Comparison of ENCODE assay signal across 12 cellular contexts in the genomic region with DNA sequence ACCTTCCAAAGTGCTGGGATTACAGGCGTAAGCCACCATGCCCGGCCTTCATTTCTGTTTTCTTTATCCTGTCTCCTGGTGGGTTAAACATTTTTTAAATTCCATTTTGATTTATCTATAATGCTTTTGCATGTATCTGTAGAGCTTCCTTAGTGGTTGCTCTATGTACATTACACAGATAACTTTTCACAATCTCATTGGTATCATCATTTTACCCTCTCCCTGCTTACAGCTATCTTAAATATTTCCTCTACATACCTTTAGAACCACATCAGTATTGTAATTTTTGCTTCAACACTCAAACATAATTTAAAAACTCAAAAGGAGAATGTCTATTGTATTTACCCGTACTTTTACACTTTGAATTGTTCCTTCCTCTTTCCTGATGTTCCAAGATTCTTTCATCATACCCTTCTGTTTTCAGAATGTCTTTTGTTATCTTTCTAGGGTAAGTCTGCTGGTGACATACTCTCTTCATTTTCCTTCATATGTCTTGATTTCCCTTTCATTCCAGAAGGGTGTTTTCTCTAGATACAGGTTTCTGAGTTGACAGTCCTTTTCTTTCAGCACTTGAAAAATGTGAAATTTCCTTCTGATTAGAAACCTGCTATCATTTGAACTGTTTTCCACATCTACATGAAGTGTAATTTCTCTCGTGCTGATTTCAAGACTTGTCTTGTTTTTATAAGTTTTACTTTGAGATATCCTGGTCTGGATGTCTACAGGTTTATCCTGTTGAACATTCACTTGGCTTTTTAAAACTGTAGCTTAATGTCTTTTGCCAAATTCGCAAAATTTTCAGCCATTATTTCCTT. TPM values are rescaled to one million over a fixed set of nuclear protein-coding genes. Genes with fewer than 3 reads are reported as not detected.
DNase-seq lines count a peak whose midpoint lies in the region; ATAC-seq, FAIRE-seq and TF ChIP-seq lines count a peak whose summit lies in the region.
"Had no signal": no experiment of that assay in that cellular context is flagged by ENCODE, and none has a peak within 500 bp of the region (broad histone marks: within the 10 kb centered on the region; RNA-seq: fewer than 3 reads in every experiment).

No MANE protein-coding gene starts in this region.

- no peak overlapping the region for H4K8ac ChIP-seq in H9 (replicated peaks; ENCODE audit: insufficient read length, low read depth, low read length)

- no peak for DNase-seq in H9
- DNase-seq in astrocyte (ENCODE audit: low read depth) = peak; percentile 54
- DNase-seq in naive B cell = no peak
- no peak for DNase-seq in NCI-H82 treated with DMSO at 0.1 percent for 48 hours (lab: John Stamatoyannopoulos, UW; ENCODE audit: unreplicated experiment)
- DNase-seq: hypothalamus; NCI-H1436; stimulated activated naive CD8-positive, alpha-beta T cell treated with anti-CD3 and anti-CD28 coated beads, Interleukin-15, Interleukin-2, amounts not matched to agents 100 U/mL and 50 U/mL, for 24 hours had no signal

- H3K27ac Mint-ChIP-seq in H9 (peak overlapping the region; percentile 9 to 71 (median 69); a peak in 4 of 7 replicates), astrocyte (ENCODE audit: unreplicated experiment) (peak overlapping the region; percentile 31), naive B cell (peak overlapping the region in 5 of 6 donors; percentile 60 to 76 (median 69))

- peak overlapping the region; percentile 22; the same call in 1 of the 2 replicates for H3K4me2 ChIP-seq in BLaER1
- no peak overlapping the region for H3K4me2 ChIP-seq in H9 (ENCODE audit: insufficient read depth, insufficient read length, low read length)
- H3K4me2 ChIP-seq in astrocyte (ENCODE audit: low read length) = peak overlapping the region; percentile 70

- no peak overlapping the region for H2BK5ac ChIP-seq in H9 (ENCODE audit: insufficient read length, low read length)

- TF ChIP-seq CTCF in H9 (conservative IDR thresholded peaks at IDR 0.05) = no peak
- no peak for TF ChIP-seq CTCF in astrocyte (IDR thresholded peaks at IDR 0.05; ENCODE audit: insufficient read depth, low read depth, low read length)

- no peak overlapping the region for H2BK12ac ChIP-seq in H9 (ENCODE audit: insufficient read length, low read depth, low read length)

- H3K27me3 ChIP-seq in BLaER1 (no peaks in the 10 kb centered on the region), H9 (ENCODE audit: insufficient read depth, low read length) (no peaks in the 10 kb centered on the region), astrocyte (ENCODE audit: insufficient read depth, low read length) (no peaks in the 10 kb centered on the region)

- H3K23me2 ChIP-seq in H9 (ENCODE audit: insufficient read length, low read depth, low read length, poor library complexity, severe bottlenecking) = no peaks in the 10 kb centered on the region

- no peak overlapping the region for H2BK20ac ChIP-seq in H9 (ENCODE audit: low read depth, low read length, poor library complexity, severe bottlenecking)

- H2BK120ac ChIP-seq in H9 (ENCODE audit: low read depth, low read length, poor library complexity, severe bottlenecking) = no peak overlapping the region

- WGBS in H9 (ENCODE audit: extremely low coverage, insufficient read length, low lambda C conversion rate) = no CpG with 5 or more reads among the region's 5 CpGs

- H3K4me1 Mint-ChIP-seq in H9 (peaks cover 26 to 28% of the 10 kb centered on the region in 2 experiments), astrocyte (ENCODE audit: low read depth, unreplicated experiment) (peaks cover 38% of the 10 kb centered on the region), naive B cell (peaks cover 53 to 85% (median 76%) of the 10 kb centered on the region in 3 donors)

- H3K9ac ChIP-seq in BLaER1 = no peak overlapping the region
- H3K9ac ChIP-seq in H9 (ENCODE audit: extremely low read depth, insufficient read length, low read length) = no peak overlapping the region
- peak overlapping the region; percentile 52 for H3K9ac ChIP-seq in astrocyte (ENCODE audit: low read length)

- H2AFZ ChIP-seq in H9 (ENCODE audit: low read length) (no peak overlapping the region), astrocyte (ENCODE audit: low read depth, low read length) (no peak overlapping the region)

- H4K5ac ChIP-seq in H9 (ENCODE audit: insufficient read length, low read depth, low read length) = no peak overlapping the region

- ATAC-seq in naive B cell (ENCODE audit: low read depth in 2 of 2) = no peak
- no peak for ATAC-seq in GM19463 (IDR thresholded peaks at IDR 0.05; ENCODE audit: unreplicated experiment)
- ATAC-seq in GM19328 (IDR thresholded peaks at IDR 0.05; ENCODE audit: unreplicated experiment) = no peak
- ATAC-seq in HG03280 (IDR thresholded peaks at IDR 0.05; ENCODE audit: unreplicated experiment) = no peak
- ATAC-seq: stimulated activated naive CD8-positive, alpha-beta T cell treated with anti-CD3 and anti-CD28 coated beads, Interleukin-15, Interleukin-2, amounts not matched to agents 100 U/mL and 50 U/mL, for 24 hours had no signal

- H3K27me3 Mint-ChIP-seq in H9 (ENCODE audit: low read depth) = no peaks in the 10 kb centered on the region
- no peaks in the 10 kb centered on the region for H3K27me3 Mint-ChIP-seq in astrocyte (ENCODE audit: low read depth, unreplicated experiment)
- H3K27me3 Mint-ChIP-seq in naive B cell = no peaks in the 10 kb centered on the region

- no peak for FAIRE-seq in astrocyte (lab: Jason Lieb, UNC)
- FAIRE-seq: GM12891 had no signal

- no peak overlapping the region for H3K4ac ChIP-seq in H9 (ENCODE audit: low read depth, low read length)

- no peak overlapping the region for H2AK5ac ChIP-seq in H9 (ENCODE audit: insufficient read length, low read length)

- H4K91ac ChIP-seq in H9 (ENCODE audit: insufficient read length, low read depth, low read length) = no peak overlapping the region

- H3K9me3 Mint-ChIP-seq in H9 = no peaks in the 10 kb centered on the region
- H3K9me3 Mint-ChIP-seq in astrocyte (ENCODE audit: unreplicated experiment) = no peaks in the 10 kb centered on the region
- no peaks in the 10 kb centered on the region for H3K9me3 Mint-ChIP-seq in naive B cell

- H3K36me3 Mint-ChIP-seq in H9 (ENCODE audit: insufficient read depth in 1 of 3, low read depth in 3 of 3) (no peaks in the 10 kb centered on the region; a peak in 1 of 7 replicates), astrocyte (ENCODE audit: low read depth, unreplicated experiment) (peaks cover 2% of the 10 kb centered on the region), naive B cell (peaks cover 0 to 8% of the 10 kb centered on the region in 2 donors)

- H3K79me2 ChIP-seq in H9 (ENCODE audit: insufficient read depth, low read length) (peaks cover 17% of the 10 kb centered on the region; the same call in 1 of the 2 replicates), astrocyte (ENCODE audit: insufficient read depth, low read length) (peaks cover 98% of the 10 kb centered on the region)

- H3K18ac ChIP-seq in H9 (ENCODE audit: insufficient read length, low read depth, low read length) = no peak overlapping the region

- no peak overlapping the region for H2BK15ac ChIP-seq in H9 (ENCODE audit: low read depth, low read length)

- no peak overlapping the region for H3K27ac ChIP-seq in BLaER1
- H3K27ac ChIP-seq in H9 (ENCODE audit: insufficient read length, low read depth, low read length) = no peak overlapping the region
- H3K27ac ChIP-seq in astrocyte (ENCODE audit: low read depth, low read length) = peak overlapping the region; percentile 49

- H3K4me3 Mint-ChIP-seq in H9 (no peak overlapping the region), astrocyte (ENCODE audit: unreplicated experiment) (no peak overlapping the region), naive B cell (peak overlapping the region in 4 of 8 donors; percentile 2 to 47 (median 20))

- H3K4me3 ChIP-seq in BLaER1 (no peak overlapping the region), astrocyte (ENCODE audit: insufficient read depth, low read depth, low read length) (no peak overlapping the region)

- H3K79me1 ChIP-seq in H9 (ENCODE audit: insufficient read depth, low read depth, low read length, poor library complexity, severe bottlenecking) = no peaks in the 10 kb centered on the region

- H3K9me3 ChIP-seq in BLaER1 (no peaks in the 10 kb centered on the region), H9 (ENCODE audit: control insufficient read depth, low read depth, low read length) (no peaks in the 10 kb centered on the region), astrocyte (ENCODE audit: insufficient read depth, low read depth, low read length) (no peaks in the 10 kb centered on the region)

- H3K23ac ChIP-seq in H9 (ENCODE audit: insufficient read length, low read depth, low read length) = no peak overlapping the region

- H3T11ph ChIP-seq in H9 (ENCODE audit: low read length) = no peak overlapping the region

- no peak overlapping the region for H3K14ac ChIP-seq in H9 (ENCODE audit: insufficient read depth, low read length)

- peaks cover 32% of the 10 kb centered on the region for H3K4me1 ChIP-seq in BLaER1
- H3K4me1 ChIP-seq in H9 (ENCODE audit: insufficient read depth, low read length) = no peaks in the 10 kb centered on the region
- H3K4me1 ChIP-seq in astrocyte (ENCODE audit: insufficient read depth, low read length) = peaks cover 12% of the 10 kb centered on the region

- H3K56ac ChIP-seq in H9 (ENCODE audit: insufficient read length, low read depth, low read length) = no peak overlapping the region

- H3K36me3 ChIP-seq in BLaER1 (peaks cover 7% of the 10 kb centered on the region), astrocyte (ENCODE audit: insufficient read depth, low read length) (no peaks in the 10 kb centered on the region)

- H4K20me1 ChIP-seq in BLaER1 = peaks cover 100% of the 10 kb centered on the region
- no peaks in the 10 kb centered on the region for H4K20me1 ChIP-seq in H9 (ENCODE audit: control insufficient read depth, insufficient read depth, insufficient read length)
- H4K20me1 ChIP-seq in astrocyte (ENCODE audit: insufficient read depth, low read length) = peaks cover 67% of the 10 kb centered on the region

RNA-seq across cellular contexts. Expression of a gene that starts 21.9 kb away (rescaled TPM):
- 71.8 and 74.2 TPM in 2 replicates for total RNA-seq in H9 (2021)
- 78.1 and 80.6 TPM in 2 replicates for total RNA-seq in astrocyte
- 10 to 100 TPM in 1 of 6 donors, 1 to 10 TPM in 5; 1.4 to 11.2 (median 6.6) TPM for polyA plus RNA-seq in naive B cell (ENCODE audit: low read depth in 6 of 6)
